Comparison of ENCODE assay signal across 8 cellular contexts in genomic region chr11:66347425-66348276, GRCh38. TPM values are rescaled to one million over a fixed set of nuclear protein-coding genes. Genes with fewer than 3 reads are reported as not detected.
DNase-seq lines count a peak whose midpoint lies in the region; ATAC-seq and TF ChIP-seq lines count a peak whose summit lies in the region.

TSS of gene B4GAT1 (minus strand) at chr11:66347629. CDS start at chr11:66347545, 84 bp downstream.

- 0 to 1% (median 1%) methylated on average over 17 to 93 of the region's 101 CpGs for WGBS in adrenal gland, 4 donors
- 0 to 1% (median 1%) methylated on average over 18 to 101 of the region's 101 CpGs for WGBS in heart left ventricle, 4 donors

- H3K27ac ChIP-seq in CD4-positive, alpha-beta memory T cell (ENCODE audit: low read depth, low read length), result peak within 1 kb of the TSS; percentile 79
- H3K27ac ChIP-seq in adrenal gland (peak within 1 kb of the TSS; percentile 63 to 93 (median 78)), heart left ventricle (peak within 1 kb of the TSS; percentile 68 to 94 (median 90)), tibial artery (peak within 1 kb of the TSS; percentile 87 to 98)

- no peaks in the 10 kb centered on the region for H3K36me3 ChIP-seq in CD4-positive, alpha-beta memory T cell (ENCODE audit: insufficient read depth, low read length)
- H3K36me3 ChIP-seq in adrenal gland (replicated peaks in 1 of 2), result no peaks in the 10 kb centered on the region
- peaks cover 0 to under 1% (median 0%) of the 10 kb centered on the region in 9 donors for H3K36me3 ChIP-seq in heart left ventricle
- peaks cover 0 to 2% (median 0%) of the 10 kb centered on the region in 3 donors for H3K36me3 ChIP-seq in tibial artery

- H3K27me3 ChIP-seq in CD4-positive, alpha-beta memory T cell (ENCODE audit: insufficient read depth, low read length), result no peaks in the 10 kb centered on the region
- H3K27me3 ChIP-seq in adrenal gland, result no peaks in the 10 kb centered on the region
- no peaks in the 10 kb centered on the region for H3K27me3 ChIP-seq in heart left ventricle
- H3K27me3 ChIP-seq in tibial artery, result no peaks in the 10 kb centered on the region

- CTCF ChIA-PET in CD4-positive, alpha-beta memory T cell (lab: Charles Lee; ENCODE audit: partially characterized antibody), result interaction anchor here (1.0 to 5.5 kb wide), 4 partner anchors 23 to 91 kb away, joined by 3 to 47 read pairs (median 3); partner anchors contain the start of genes MRPL11 and SLC29A2

- TF ChIP-seq CTCF in adrenal gland (IDR thresholded peaks at IDR 0.05), result no peak
- no peak for TF ChIP-seq CTCF in heart left ventricle (IDR thresholded peaks at IDR 0.05)
- TF ChIP-seq CTCF in tibial artery (IDR thresholded peaks at IDR 0.05), result no peak

- ATAC-seq in GM21825 (IDR thresholded peaks at IDR 0.05; ENCODE audit: unreplicated experiment) (peak; percentile 30), heart left ventricle (peak; percentile 38 to 83 (median 72))

- DNase-seq in CD4-positive, alpha-beta memory T cell, result peak; percentile 82 to 90 (median 84)
- peak; percentile 87 to 98 (median 95) for DNase-seq in NCI-H1417 (lab: John Stamatoyannopoulos, UW)
- peak; percentile 33 to 88 (median 70) for DNase-seq in T-helper 1 cell
- DNase-seq in adrenal gland, result peak; percentile 80 to 97 (median 90)
- DNase-seq in heart left ventricle, result peak; percentile 79 to 88 (median 82)
- peak; percentile 94 for DNase-seq in pons (ENCODE audit: low spot score)
- DNase-seq in tibial artery, result peak; percentile 85 to 92

- intact Hi-C loops in CD4-positive, alpha-beta memory T cell (cut with micrococcal nuclease), result loop anchor here (1.0 to 5.0 kb wide), 2 partner anchors 24 to 40 kb away; partner anchors contain the start of gene SLC29A2
- intact Hi-C loops in adrenal gland (cut with DNase I) (no loop called here), heart left ventricle (cut with DNase I) (loop anchor here in 5 of 10 donors (5.0 to 10.0 kb wide), 3 partner anchors 35 to 483 kb away; partner anchors contain the start of gene MUS81 (in 1 of the 5)), tibial artery (cut with DNase I; ENCODE audit: low total_unique reads) (loop anchor here (5.0 kb wide), 1 partner anchor 35 kb away; no protein-coding TSS in a partner anchor)

- peaks cover 31 to 58% (median 39%) of the 10 kb centered on the region in 4 donors for H3K4me1 Mint-ChIP-seq in CD4-positive, alpha-beta memory T cell

- POLR2A ChIA-PET in CD4-positive, alpha-beta memory T cell (lab: Charles Lee; ENCODE audit: partially characterized antibody), result interaction anchor here (0.6 to 3.3 kb wide), 9 partner anchors 10 to 270 kb away, joined by 3 to 31 read pairs (median 5); partner anchors contain the start of genes MRPL11, SLC29A2 and YIF1A

- peak; percentile 30 to 55 for TF ChIP-seq POLR2A in adrenal gland (IDR thresholded peaks at IDR 0.05)
- no peak for TF ChIP-seq POLR2A in heart left ventricle (IDR thresholded peaks at IDR 0.05)

- H3K4me3 ChIP-seq in CD4-positive, alpha-beta memory T cell (ENCODE audit: low read length in 2 of 2), result peak within 1 kb of the TSS; percentile 61 to 82
- peak within 1 kb of the TSS; percentile 34 to 95 (median 64) for H3K4me3 ChIP-seq in adrenal gland
- H3K4me3 ChIP-seq in heart left ventricle, result peak within 1 kb of the TSS; percentile 61 to 99 (median 90)
- peak within 1 kb of the TSS; percentile 89 to 95 for H3K4me3 ChIP-seq in tibial artery

- H3K27me3 Mint-ChIP-seq in CD4-positive, alpha-beta memory T cell, result peaks cover 1 to 4% of the 10 kb centered on the region in 2 donors

- peaks cover 0 to 9% (median 0%) of the 10 kb centered on the region in 8 donors for H3K9me3 Mint-ChIP-seq in CD4-positive, alpha-beta memory T cell

- H3K4me1 ChIP-seq in CD4-positive, alpha-beta memory T cell (ENCODE audit: insufficient read depth, low read length), result peaks cover 45% of the 10 kb centered on the region
- peaks cover 28 to 32% of the 10 kb centered on the region in 2 donors for H3K4me1 ChIP-seq in adrenal gland (replicated peaks in 1 of 2)
- peaks cover 4 to 47% (median 34%) of the 10 kb centered on the region in 12 donors for H3K4me1 ChIP-seq in heart left ventricle
- H3K4me1 ChIP-seq in tibial artery, result peaks cover 12 to 40% (median 33%) of the 10 kb centered on the region in 4 donors

- peak within 1 kb of the TSS; percentile 92 to 99 (median 95) for H3K4me3 Mint-ChIP-seq in CD4-positive, alpha-beta memory T cell

- H3K27ac Mint-ChIP-seq in CD4-positive, alpha-beta memory T cell, result peak within 1 kb of the TSS; percentile 95 to 99 (median 98)

- H3K9me3 ChIP-seq in CD4-positive, alpha-beta memory T cell (ENCODE audit: control insufficient read depth in 1 of 2, low read length in 2 of 2), result no peaks in the 10 kb centered on the region
- H3K9me3 ChIP-seq in adrenal gland (replicated peaks in 1 of 3) (no peaks in the 10 kb centered on the region), heart left ventricle (no peaks in the 10 kb centered on the region), tibial artery (no peaks in the 10 kb centered on the region)

- H3K36me3 Mint-ChIP-seq in CD4-positive, alpha-beta memory T cell, result peaks cover 8 to 24% of the 10 kb centered on the region in 2 donors

RNA-seq across cellular contexts. Expression of gene B4GAT1, which starts in this region (rescaled TPM):
- total RNA-seq in CD4-positive, alpha-beta memory T cell, result 1 to 10 TPM; 9.7 to 9.8 TPM
- 10 to 100 TPM; 12.2 to 12.7 TPM for polyA plus RNA-seq in CD4-positive, alpha-beta memory T cell
- total RNA-seq in adrenal gland (100 to 1,000 TPM in 1 of 8 donors, 10 to 100 TPM in 7; 36.1 to 115 (median 67.5) TPM), heart left ventricle (100 to 1,000 TPM in 1 of 9 donors, 10 to 100 TPM in 8; 37.3 to 109 (median 52.3) TPM)
- polyA plus RNA-seq in adrenal gland (10 to 100 TPM; 20.8 to 31.5 (median 24.6) TPM), heart left ventricle (10 to 100 TPM; 37.2 to 54.0 TPM)

Comparison
In these comparisons a context has a peak if more than half of its experiments do, and no peak if none do; other contexts are left out.
1. Peak in every context shown above with its lines: DNase-seq, ATAC-seq, H3K4me3 ChIP-seq and H3K27ac ChIP-seq.
2. POLR2A ChIP-seq: peak in adrenal gland (2 of 2); none in heart left ventricle (0 of 2).
3. intact Hi-C loops: an anchor here in CD4-positive, alpha-beta memory T cell (1.0 to 5.0 kb wide) and tibial artery (5.0 kb wide); none called in adrenal gland.